1 cellular context compared by ENCODE assay signal in the genomic region with DNA sequence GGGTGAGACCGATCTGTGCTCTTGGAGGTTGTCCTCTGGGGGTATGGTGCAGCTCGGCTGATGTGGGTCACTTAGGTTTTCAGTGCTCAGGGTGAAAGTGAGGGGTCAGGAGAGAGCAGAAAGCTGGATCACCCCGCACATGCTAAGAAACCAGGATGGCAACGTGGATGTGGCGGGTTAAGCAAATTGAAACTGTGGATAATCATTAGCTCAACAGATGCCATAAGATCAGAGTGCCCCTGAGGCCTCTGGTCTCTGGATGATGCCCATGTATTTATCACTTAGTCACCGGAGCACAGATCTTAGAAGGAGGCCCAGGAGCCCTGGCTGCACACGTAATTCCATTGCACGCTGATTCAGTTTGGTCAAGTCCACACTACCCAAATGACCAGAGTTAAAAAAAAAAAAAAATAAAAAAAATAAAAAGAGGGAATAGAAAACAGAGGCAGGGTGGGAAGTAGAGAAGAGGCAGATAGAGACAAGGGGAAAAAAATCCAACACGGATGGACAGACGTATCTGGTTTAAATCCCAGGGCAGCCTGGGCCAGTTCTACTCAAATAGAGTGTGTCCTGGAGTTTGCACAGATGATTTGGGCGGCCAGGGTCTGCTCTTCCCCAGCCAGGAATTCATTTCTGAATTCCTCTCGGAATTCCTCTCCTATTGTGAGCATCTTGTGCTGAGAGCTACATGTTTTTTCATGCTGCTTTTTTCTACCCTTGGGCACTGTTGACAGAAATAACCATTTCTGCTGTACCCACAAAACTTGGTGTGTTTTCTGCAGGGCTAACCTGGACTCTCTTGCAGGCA.
A peak's percentile ranks its signal among the peaks of the same experiment; 100 is the strongest.
TF ChIP-seq lines count a peak whose summit lies in the region.

No MANE protein-coding gene starts in this region.

TF ChIP-seq in HepG2, 621 proteins besides CTCF, POLR2A, EP300 and RAD21 (continued from another document and continues in another):
- TF ChIP-seq, protein P1, sequence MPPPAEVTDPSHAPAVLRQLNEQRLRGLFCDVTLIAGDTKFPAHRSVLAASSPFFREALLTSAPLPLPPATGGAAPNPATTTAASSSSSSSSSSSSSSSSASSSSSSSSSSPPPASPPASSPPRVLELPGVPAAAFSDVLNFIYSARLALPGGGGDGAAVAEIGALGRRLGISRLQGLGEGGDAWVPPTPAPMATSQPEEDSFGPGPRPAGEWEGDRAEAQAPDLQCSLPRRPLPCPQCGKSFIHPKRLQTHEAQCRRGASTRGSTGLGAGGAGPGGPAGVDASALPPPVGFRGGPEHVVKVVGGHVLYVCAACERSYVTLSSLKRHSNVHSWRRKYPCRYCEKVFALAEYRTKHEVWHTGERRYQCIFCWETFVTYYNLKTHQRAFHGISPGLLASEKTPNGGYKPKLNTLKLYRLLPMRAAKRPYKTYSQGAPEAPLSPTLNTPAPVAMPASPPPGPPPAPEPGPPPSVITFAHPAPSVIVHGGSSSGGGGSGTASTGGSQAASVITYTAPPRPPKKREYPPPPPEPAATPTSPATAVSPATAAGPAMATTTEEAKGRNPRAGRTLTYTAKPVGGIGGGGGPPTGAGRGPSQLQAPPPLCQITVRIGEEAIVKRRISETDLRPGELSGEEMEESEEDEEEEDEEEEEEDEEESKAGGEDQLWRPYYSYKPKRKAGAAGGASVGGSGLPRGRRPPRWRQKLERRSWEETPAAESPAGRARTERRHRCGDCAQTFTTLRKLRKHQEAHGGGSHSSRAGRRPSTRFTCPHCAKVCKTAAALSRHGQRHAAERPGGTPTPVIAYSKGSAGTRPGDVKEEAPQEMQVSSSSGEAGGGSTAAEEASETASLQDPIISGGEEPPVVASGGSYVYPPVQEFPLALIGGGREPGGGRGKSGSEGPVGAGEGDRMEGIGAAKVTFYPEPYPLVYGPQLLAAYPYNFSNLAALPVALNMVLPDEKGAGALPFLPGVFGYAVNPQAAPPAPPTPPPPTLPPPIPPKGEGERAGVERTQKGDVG (CRISPR knock-in tag; IDR thresholded peaks at IDR 0.05; ENCODE audit: borderline replicate concordance): no peak
- no peak for TF ChIP-seq RBM22 (optimal IDR thresholded peaks at IDR 0.05; ENCODE audit: low read length)
- no peak for TF ChIP-seq FOXC1 (CRISPR knock-in tag; IDR thresholded peaks at IDR 0.05; ENCODE audit: borderline replicate concordance)
- no peak for TF ChIP-seq HNRNPLL (IDR thresholded peaks at IDR 0.05; ENCODE audit: low read depth, low read length, poor library complexity, severe bottlenecking)
- no peak for TF ChIP-seq SP2 (CRISPR knock-in tag; IDR thresholded peaks at IDR 0.05)
- TF ChIP-seq ZNF781 (CRISPR knock-in tag; IDR thresholded peaks at IDR 0.05; ENCODE audit: borderline replicate concordance, not compliant biosample characterization): no peak
- TF ChIP-seq, protein P2, sequence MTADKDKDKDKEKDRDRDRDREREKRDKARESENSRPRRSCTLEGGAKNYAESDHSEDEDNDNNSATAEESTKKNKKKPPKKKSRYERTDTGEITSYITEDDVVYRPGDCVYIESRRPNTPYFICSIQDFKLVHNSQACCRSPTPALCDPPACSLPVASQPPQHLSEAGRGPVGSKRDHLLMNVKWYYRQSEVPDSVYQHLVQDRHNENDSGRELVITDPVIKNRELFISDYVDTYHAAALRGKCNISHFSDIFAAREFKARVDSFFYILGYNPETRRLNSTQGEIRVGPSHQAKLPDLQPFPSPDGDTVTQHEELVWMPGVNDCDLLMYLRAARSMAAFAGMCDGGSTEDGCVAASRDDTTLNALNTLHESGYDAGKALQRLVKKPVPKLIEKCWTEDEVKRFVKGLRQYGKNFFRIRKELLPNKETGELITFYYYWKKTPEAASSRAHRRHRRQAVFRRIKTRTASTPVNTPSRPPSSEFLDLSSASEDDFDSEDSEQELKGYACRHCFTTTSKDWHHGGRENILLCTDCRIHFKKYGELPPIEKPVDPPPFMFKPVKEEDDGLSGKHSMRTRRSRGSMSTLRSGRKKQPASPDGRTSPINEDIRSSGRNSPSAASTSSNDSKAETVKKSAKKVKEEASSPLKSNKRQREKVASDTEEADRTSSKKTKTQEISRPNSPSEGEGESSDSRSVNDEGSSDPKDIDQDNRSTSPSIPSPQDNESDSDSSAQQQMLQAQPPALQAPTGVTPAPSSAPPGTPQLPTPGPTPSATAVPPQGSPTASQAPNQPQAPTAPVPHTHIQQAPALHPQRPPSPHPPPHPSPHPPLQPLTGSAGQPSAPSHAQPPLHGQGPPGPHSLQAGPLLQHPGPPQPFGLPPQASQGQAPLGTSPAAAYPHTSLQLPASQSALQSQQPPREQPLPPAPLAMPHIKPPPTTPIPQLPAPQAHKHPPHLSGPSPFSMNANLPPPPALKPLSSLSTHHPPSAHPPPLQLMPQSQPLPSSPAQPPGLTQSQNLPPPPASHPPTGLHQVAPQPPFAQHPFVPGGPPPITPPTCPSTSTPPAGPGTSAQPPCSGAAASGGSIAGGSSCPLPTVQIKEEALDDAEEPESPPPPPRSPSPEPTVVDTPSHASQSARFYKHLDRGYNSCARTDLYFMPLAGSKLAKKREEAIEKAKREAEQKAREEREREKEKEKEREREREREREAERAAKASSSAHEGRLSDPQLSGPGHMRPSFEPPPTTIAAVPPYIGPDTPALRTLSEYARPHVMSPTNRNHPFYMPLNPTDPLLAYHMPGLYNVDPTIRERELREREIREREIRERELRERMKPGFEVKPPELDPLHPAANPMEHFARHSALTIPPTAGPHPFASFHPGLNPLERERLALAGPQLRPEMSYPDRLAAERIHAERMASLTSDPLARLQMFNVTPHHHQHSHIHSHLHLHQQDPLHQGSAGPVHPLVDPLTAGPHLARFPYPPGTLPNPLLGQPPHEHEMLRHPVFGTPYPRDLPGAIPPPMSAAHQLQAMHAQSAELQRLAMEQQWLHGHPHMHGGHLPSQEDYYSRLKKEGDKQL (CRISPR knock-in tag; IDR thresholded peaks at IDR 0.05; ENCODE audit: low read depth): 0 out of 2 replicates have a peak, but pooled peaks have one; percentile 21
- TF ChIP-seq, protein P3, sequence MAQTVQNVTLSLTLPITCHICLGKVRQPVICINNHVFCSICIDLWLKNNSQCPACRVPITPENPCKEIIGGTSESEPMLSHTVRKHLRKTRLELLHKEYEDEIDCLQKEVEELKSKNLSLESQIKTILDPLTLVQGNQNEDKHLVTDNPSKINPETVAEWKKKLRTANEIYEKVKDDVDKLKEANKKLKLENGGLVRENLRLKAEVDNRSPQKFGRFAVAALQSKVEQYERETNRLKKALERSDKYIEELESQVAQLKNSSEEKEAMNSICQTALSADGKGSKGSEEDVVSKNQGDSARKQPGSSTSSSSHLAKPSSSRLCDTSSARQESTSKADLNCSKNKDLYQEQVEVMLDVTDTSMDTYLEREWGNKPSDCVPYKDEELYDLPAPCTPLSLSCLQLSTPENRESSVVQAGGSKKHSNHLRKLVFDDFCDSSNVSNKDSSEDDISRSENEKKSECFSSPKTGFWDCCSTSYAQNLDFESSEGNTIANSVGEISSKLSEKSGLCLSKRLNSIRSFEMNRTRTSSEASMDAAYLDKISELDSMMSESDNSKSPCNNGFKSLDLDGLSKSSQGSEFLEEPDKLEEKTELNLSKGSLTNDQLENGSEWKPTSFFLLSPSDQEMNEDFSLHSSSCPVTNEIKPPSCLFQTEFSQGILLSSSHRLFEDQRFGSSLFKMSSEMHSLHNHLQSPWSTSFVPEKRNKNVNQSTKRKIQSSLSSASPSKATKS (CRISPR knock-in tag; IDR thresholded peaks at IDR 0.05): no peak
- TF ChIP-seq HES4 (CRISPR knock-in tag; IDR thresholded peaks at IDR 0.05; ENCODE audit: borderline replicate concordance): no peak
- TF ChIP-seq, protein P4, sequence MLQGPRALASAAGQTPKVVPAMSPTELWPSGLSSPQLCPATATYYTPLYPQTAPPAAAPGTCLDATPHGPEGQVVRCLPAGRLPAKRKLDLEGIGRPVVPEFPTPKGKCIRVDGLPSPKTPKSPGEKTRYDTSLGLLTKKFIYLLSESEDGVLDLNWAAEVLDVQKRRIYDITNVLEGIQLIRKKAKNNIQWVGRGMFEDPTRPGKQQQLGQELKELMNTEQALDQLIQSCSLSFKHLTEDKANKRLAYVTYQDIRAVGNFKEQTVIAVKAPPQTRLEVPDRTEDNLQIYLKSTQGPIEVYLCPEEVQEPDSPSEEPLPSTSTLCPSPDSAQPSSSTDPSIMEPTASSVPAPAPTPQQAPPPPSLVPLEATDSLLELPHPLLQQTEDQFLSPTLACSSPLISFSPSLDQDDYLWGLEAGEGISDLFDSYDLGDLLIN (CRISPR knock-in tag; IDR thresholded peaks at IDR 0.05; ENCODE audit: borderline replicate concordance): 0 out of 2 replicates have a peak, but pooled peaks have one; percentile 57
- TF ChIP-seq SMAD9 (CRISPR knock-in tag; IDR thresholded peaks at IDR 0.05): no peak
- peak; percentile 64 for TF ChIP-seq BHLHE40 (IDR thresholded peaks at IDR 0.05; ENCODE audit: low read length)
- TF ChIP-seq, protein P5, sequence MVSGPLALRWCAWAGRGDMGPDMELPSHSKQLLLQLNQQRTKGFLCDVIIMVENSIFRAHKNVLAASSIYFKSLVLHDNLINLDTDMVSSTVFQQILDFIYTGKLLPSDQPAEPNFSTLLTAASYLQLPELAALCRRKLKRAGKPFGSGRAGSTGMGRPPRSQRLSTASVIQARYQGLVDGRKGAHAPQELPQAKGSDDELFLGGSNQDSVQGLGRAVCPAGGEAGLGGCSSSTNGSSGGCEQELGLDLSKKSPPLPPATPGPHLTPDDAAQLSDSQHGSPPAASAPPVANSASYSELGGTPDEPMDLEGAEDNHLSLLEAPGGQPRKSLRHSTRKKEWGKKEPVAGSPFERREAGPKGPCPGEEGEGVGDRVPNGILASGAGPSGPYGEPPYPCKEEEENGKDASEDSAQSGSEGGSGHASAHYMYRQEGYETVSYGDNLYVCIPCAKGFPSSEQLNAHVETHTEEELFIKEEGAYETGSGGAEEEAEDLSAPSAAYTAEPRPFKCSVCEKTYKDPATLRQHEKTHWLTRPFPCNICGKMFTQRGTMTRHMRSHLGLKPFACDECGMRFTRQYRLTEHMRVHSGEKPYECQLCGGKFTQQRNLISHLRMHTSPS (CRISPR knock-in tag; IDR thresholded peaks at IDR 0.05; ENCODE audit: low read depth): peak; percentile 84; the same call in 1 of the 2 replicates
- TF ChIP-seq PHF8 (CRISPR knock-in tag; IDR thresholded peaks at IDR 0.05): no peak
- TF ChIP-seq, protein P6, sequence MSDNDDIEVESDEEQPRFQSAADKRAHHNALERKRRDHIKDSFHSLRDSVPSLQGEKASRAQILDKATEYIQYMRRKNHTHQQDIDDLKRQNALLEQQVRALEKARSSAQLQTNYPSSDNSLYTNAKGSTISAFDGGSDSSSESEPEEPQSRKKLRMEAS (IDR thresholded peaks at IDR 0.05): peak; percentile 82
- no peak for TF ChIP-seq ZNF605 (CRISPR knock-in tag; IDR thresholded peaks at IDR 0.05)
- no peak; the same call in 1 of the 2 replicates for TF ChIP-seq SALL2 (CRISPR knock-in tag; IDR thresholded peaks at IDR 0.05)
- TF ChIP-seq, protein P7, sequence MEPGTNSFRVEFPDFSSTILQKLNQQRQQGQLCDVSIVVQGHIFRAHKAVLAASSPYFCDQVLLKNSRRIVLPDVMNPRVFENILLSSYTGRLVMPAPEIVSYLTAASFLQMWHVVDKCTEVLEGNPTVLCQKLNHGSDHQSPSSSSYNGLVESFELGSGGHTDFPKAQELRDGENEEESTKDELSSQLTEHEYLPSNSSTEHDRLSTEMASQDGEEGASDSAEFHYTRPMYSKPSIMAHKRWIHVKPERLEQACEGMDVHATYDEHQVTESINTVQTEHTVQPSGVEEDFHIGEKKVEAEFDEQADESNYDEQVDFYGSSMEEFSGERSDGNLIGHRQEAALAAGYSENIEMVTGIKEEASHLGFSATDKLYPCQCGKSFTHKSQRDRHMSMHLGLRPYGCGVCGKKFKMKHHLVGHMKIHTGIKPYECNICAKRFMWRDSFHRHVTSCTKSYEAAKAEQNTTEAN (CRISPR knock-in tag; conservative IDR thresholded peaks at IDR 0.05): 0 out of 2 replicates have a peak, but pooled peaks have one; percentile 42
- peak; percentile 35; the same call in 1 of the 2 replicates for TF ChIP-seq ERF (CRISPR knock-in tag; IDR thresholded peaks at IDR 0.05)
- TF ChIP-seq, protein P8, sequence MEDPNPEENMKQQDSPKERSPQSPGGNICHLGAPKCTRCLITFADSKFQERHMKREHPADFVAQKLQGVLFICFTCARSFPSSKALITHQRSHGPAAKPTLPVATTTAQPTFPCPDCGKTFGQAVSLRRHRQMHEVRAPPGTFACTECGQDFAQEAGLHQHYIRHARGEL (CRISPR knock-in tag; IDR thresholded peaks at IDR 0.05): no peak
- TF ChIP-seq, protein P9, sequence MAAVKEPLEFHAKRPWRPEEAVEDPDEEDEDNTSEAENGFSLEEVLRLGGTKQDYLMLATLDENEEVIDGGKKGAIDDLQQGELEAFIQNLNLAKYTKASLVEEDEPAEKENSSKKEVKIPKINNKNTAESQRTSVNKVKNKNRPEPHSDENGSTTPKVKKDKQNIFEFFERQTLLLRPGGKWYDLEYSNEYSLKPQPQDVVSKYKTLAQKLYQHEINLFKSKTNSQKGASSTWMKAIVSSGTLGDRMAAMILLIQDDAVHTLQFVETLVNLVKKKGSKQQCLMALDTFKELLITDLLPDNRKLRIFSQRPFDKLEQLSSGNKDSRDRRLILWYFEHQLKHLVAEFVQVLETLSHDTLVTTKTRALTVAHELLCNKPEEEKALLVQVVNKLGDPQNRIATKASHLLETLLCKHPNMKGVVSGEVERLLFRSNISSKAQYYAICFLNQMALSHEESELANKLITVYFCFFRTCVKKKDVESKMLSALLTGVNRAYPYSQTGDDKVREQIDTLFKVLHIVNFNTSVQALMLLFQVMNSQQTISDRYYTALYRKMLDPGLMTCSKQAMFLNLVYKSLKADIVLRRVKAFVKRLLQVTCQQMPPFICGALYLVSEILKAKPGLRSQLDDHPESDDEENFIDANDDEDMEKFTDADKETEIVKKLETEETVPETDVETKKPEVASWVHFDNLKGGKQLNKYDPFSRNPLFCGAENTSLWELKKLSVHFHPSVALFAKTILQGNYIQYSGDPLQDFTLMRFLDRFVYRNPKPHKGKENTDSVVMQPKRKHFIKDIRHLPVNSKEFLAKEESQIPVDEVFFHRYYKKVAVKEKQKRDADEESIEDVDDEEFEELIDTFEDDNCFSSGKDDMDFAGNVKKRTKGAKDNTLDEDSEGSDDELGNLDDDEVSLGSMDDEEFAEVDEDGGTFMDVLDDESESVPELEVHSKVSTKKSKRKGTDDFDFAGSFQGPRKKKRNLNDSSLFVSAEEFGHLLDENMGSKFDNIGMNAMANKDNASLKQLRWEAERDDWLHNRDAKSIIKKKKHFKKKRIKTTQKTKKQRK (IDR thresholded peaks at IDR 0.05; ENCODE audit: low read length): no peak
- no peak for TF ChIP-seq ZBTB21 (CRISPR knock-in tag; IDR thresholded peaks at IDR 0.05)
- no peak for TF ChIP-seq YEATS4 (CRISPR knock-in tag; IDR thresholded peaks at IDR 0.05; ENCODE audit: borderline replicate concordance)
- TF ChIP-seq HOXA5 (CRISPR knock-in tag; IDR thresholded peaks at IDR 0.05): 0 out of 2 replicates have a peak, but pooled peaks have one; percentile 28
- TF ChIP-seq SUZ12 (IDR thresholded peaks at IDR 0.05; ENCODE audit: low read depth, low read length): no peak
- no peak for TF ChIP-seq HMGA1 (CRISPR knock-in tag; conservative IDR thresholded peaks at IDR 0.05)
- no peak for TF ChIP-seq SPEN (CRISPR knock-in tag; IDR thresholded peaks at IDR 0.05; ENCODE audit: low read depth)
- no peak for TF ChIP-seq ZNF562 (CRISPR knock-in tag; IDR thresholded peaks at IDR 0.05; ENCODE audit: borderline replicate concordance)
